In genomic region chr19:54159352-54160181, GRCh38 we compare ENCODE assay signal across 8 cellular contexts.
A peak's percentile ranks its signal among the peaks of the same experiment; 100 is the strongest.
DNase-seq lines count a peak whose midpoint lies in the region; ATAC-seq, FAIRE-seq and TF ChIP-seq lines count a peak whose summit lies in the region.

Gene LENG1 (minus strand): TSS chr19:54159721. CDS start chr19:54159695, 26 bp downstream.

- ATAC-seq in GM19023 (IDR thresholded peaks at IDR 0.05; ENCODE audit: unreplicated experiment), result peak; percentile 95
- ATAC-seq in HG03280 (IDR thresholded peaks at IDR 0.05; ENCODE audit: unreplicated experiment), result peak; percentile 91

- peak; percentile 99 for FAIRE-seq in islet of Langerhans (lab: Jason Lieb, UNC)

- TF ChIP-seq CTCF in AG09319 (IDR thresholded peaks at IDR 0.05; ENCODE audit: low read depth, low read length), result peak; percentile 15

- peak; percentile 100 for DNase-seq in AG09319 (ENCODE audit: extremely low read depth, low read depth)
- DNase-seq in NCI-H345 (lab: John Stamatoyannopoulos, UW), result peak; percentile 99
- DNase-seq in activated CD4-positive, CD25-positive, alpha-beta regulatory T cell treated with anti-CD3 and anti-CD28 coated beads, Interleukin-2, amount 50 U/mL, for 16 hours (ENCODE audit: low read depth, low spot score), result peak; percentile 99
- peak; percentile 100 for DNase-seq in cerebellar cortex (ENCODE audit: low spot score)
- DNase-seq in stimulated activated CD4-positive, alpha-beta T cell treated with anti-CD3 and anti-CD28 coated beads, Interleukin-12 subunit alpha, Interleukin-12 subunit beta, amount 100 ng/mL, for 4 hours, result peak; percentile 92

Comparison
In these comparisons a context has a peak if more than half of its experiments do, and no peak if none do; other contexts are left out.
1. Peak in every context shown above with its lines: DNase-seq and ATAC-seq.